In genomic region chr22:35446365-35446764, GRCh38 we compare ENCODE assay signal across 1 cellular context.
TF ChIP-seq lines count a peak whose summit lies in the region.

No MANE protein-coding gene starts in this region.

TF ChIP-seq in K562, 482 proteins besides CTCF, POLR2A, EP300 and RAD21 (continued from another document):
- peak; percentile 43; the same call in 1 of the 2 replicates for TF ChIP-seq ATF3 (IDR thresholded peaks at IDR 0.05)
- no peak for TF ChIP-seq ATF3 (CRISPR knock-in tag; conservative IDR thresholded peaks at IDR 0.05)
- no peak for TF ChIP-seq PHF8 (IDR thresholded peaks at IDR 0.05; ENCODE audit: borderline replicate concordance, low read length)
